In the genomic region with DNA sequence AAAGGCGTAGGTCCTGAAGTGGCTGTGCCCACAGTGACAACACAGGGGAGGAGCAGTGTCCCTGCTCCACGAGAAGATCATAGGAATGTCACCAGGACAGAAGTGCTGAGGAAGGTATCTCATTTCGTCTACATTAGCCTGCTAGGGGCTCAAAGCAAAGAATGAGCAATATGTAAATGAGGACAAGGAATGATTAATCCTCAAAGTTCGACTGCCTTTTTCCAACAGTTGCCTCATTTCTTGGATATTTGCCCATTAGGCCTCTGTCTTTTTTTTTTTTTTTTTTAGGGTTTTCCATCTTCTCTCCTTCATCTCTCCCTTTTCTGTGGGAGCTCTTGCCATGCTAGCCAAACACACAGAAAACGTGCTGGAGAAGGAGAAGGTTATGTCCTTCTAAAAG, we compare ENCODE assay signal across 13 cellular contexts.
DNase-seq lines count a peak whose midpoint lies in the region; ATAC-seq, FAIRE-seq and TF ChIP-seq lines count a peak whose summit lies in the region.
"Had no signal": no experiment of that assay in that cellular context is flagged by ENCODE, and none has a peak within 500 bp of the region (broad histone marks: within the 10 kb centered on the region; RNA-seq: fewer than 3 reads in every experiment).

No MANE protein-coding gene starts in this region.

- no peak for ATAC-seq in psoas muscle
- ATAC-seq: stimulated activated effector memory CD8-positive, alpha-beta T cell treated with anti-CD3 and anti-CD28 coated beads, Interleukin-12 subunit alpha, Interleukin-12 subunit beta, amount 100 ng/mL, for 72 hours had no signal

- H3K27ac ChIP-seq in psoas muscle, result peak overlapping the region; percentile 31
- H3K27ac ChIP-seq: cardiac muscle cell had no signal

- intact Hi-C loops in psoas muscle (cut with DNase I), result no loop called here

- H3K9me3 ChIP-seq in adipocyte (ENCODE audit: control insufficient read depth, low read length) (no peaks in the 10 kb centered on the region), psoas muscle (no peaks in the 10 kb centered on the region)

- no peak for TF ChIP-seq POLR2A in GM12891 (IDR thresholded peaks at IDR 0.05; ENCODE audit: low read depth, low read length)

- H3K4me1 ChIP-seq in adipocyte (ENCODE audit: control insufficient read depth, insufficient read depth, low read length), result peaks cover 69% of the 10 kb centered on the region
- H3K4me1 ChIP-seq in psoas muscle, result no peaks in the 10 kb centered on the region

- H3K4me3 ChIP-seq in adipocyte (ENCODE audit: low read length) (peak overlapping the region; percentile 64), foreskin fibroblast (ENCODE audit: low read depth in 1 of 2, low read length in 2 of 2) (no peak overlapping the region), psoas muscle (no peak overlapping the region)
- H3K4me3 ChIP-seq: cardiac muscle cell had no signal

- no peaks in the 10 kb centered on the region for H3K36me3 ChIP-seq in adipocyte (ENCODE audit: control insufficient read depth, insufficient read depth, low read length, severe bottlenecking)
- H3K36me3 ChIP-seq in psoas muscle (ENCODE audit: insufficient read depth in 1 of 2, low read depth in 1 of 2), result no peaks in the 10 kb centered on the region
- H3K36me3 ChIP-seq: cardiac muscle cell had no signal

- FAIRE-seq in GM12891 (lab: Jason Lieb, UNC), result no peak

- no peak for TF ChIP-seq CTCF in foreskin fibroblast (IDR thresholded peaks at IDR 0.05; ENCODE audit: low read depth, low read length)
- TF ChIP-seq CTCF in psoas muscle (IDR thresholded peaks at IDR 0.05), result no peak

- DNase-seq in GM03348 (ENCODE audit: low spot score) (peak; percentile 62), adipocyte (ENCODE audit: low read depth) (peak; percentile 49), foreskin fibroblast (peak; percentile 24 to 83), psoas muscle (no peak), GM12891 (ENCODE audit: insufficient read length, low spot score) (no peak), medulla oblongata (ENCODE audit: extremely low spot score) (no peak), SKM-1 (lab: John Stamatoyannopoulos, UW; ENCODE audit: unreplicated experiment) (no peak)
- DNase-seq in stimulated activated CD4-positive, alpha-beta T cell treated with anti-CD3 and anti-CD28 coated beads, Interleukin-4, amount 100 ng/mL, for 4 hours, result no peak
- DNase-seq: activated T-cell treated with anti-CD3 and anti-CD28 coated beads for 4 hours; glutamatergic neuron; stimulated activated CD4-positive, alpha-beta T cell treated with anti-CD3 and anti-CD28 coated beads, Interleukin-12 subunit alpha, Interleukin-12 subunit beta, amount 100 ng/mL, for 4 hours had no signal

- peak overlapping the region; percentile 76 for H3K9ac ChIP-seq in adipocyte (ENCODE audit: low read length)

- H3K27me3 ChIP-seq in adipocyte (replicated peaks; ENCODE audit: control insufficient read depth, insufficient read depth, low read length), result no peaks in the 10 kb centered on the region
- no peaks in the 10 kb centered on the region for H3K27me3 ChIP-seq in psoas muscle (ENCODE audit: insufficient read depth in 3 of 3, low read length in 2 of 3)
- H3K27me3 ChIP-seq: cardiac muscle cell had no signal

- 48 to 56% (median 53%) methylated on average over 5 of the region's 5 CpGs for WGBS in psoas muscle, 3 donors

TF ChIP-seq in GM12891, 5 proteins besides CTCF, POLR2A, EP300 and RAD21:
- TF ChIP-seq TAF1 (IDR thresholded peaks at IDR 0.05; ENCODE audit: low read depth, low read length) (no peak), SPI1 (IDR thresholded peaks at IDR 0.05; ENCODE audit: low read depth, low read length) (no peak), POU2F2 (IDR thresholded peaks at IDR 0.05; ENCODE audit: low read depth, low read length) (no peak), PAX5 (IDR thresholded peaks at IDR 0.05; ENCODE audit: insufficient read depth, low read length, severe bottlenecking) (no peak), POLR2AphosphoS5 (IDR thresholded peaks at IDR 0.05; ENCODE audit: low read depth, low read length) (no peak)

Comparison
In these comparisons a context has a peak if more than half of its experiments do, and no peak if none do; other contexts are left out.
1. DNase-seq: peak in GM03348 (single experiment), adipocyte (single experiment) and foreskin fibroblast (2 of 2); none in psoas muscle (0 of 2), GM12891 (single experiment), medulla oblongata (single experiment), stimulated activated CD4-positive, alpha-beta T cell treated with anti-CD3 and anti-CD28 coated beads, Interleukin-4, amount 100 ng/mL, for 4 hours (0 of 2) and SKM-1 (single experiment).